In the genomic region with DNA sequence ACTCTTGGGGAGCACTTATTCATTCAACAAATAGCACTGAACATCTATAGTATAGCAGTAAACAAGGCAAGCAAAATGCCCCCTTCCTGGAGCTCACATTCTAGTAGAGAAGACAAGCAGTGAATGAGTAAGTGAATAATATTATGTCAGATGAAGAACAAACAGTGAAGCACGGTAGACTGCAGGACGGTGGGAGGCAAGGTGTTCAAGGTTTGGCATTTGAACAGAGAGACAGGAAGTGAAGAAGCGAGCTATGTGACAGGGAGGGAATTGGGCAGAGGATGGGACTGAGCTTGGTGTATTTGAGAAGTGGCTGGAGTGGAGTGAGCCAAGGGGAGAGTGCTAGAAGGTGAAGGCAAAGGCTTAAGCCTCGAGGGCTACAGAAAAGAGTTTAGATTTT, we compare ENCODE assay signal across 10 cellular contexts. TPM values are rescaled to one million over a fixed set of nuclear protein-coding genes. Genes with fewer than 3 reads are reported as not detected.
DNase-seq lines count a peak whose midpoint lies in the region; ATAC-seq, FAIRE-seq and TF ChIP-seq lines count a peak whose summit lies in the region.
"Had no signal": no experiment of that assay in that cellular context is flagged by ENCODE, and none has a peak within 500 bp of the region (broad histone marks: within the 10 kb centered on the region; RNA-seq: fewer than 3 reads in every experiment).

No MANE protein-coding gene starts in this region.

- H3K9me3 ChIP-seq in BLaER1 treated with 17β-estradiol and CSF1 and Interleukin-3, amounts not matched to agents 10 nM and 100 nM (replicated peaks in 1 of 11), result no peaks in the 10 kb centered on the region
- H3K9me3 ChIP-seq in body of pancreas, result no peaks in the 10 kb centered on the region

- H3K4me1 Mint-ChIP-seq in MCF 10A (ENCODE audit: insufficient read depth, unreplicated experiment), result peaks cover 23% of the 10 kb centered on the region
- H3K4me1 Mint-ChIP-seq in neural crest cell, result peaks cover 31% of the 10 kb centered on the region

- peaks cover 15 to 39% (median 30%) of the 10 kb centered on the region in 11 experiments; a peak in 21 of 22 replicates for H3K36me3 ChIP-seq in BLaER1 treated with 17β-estradiol and CSF1 and Interleukin-3, amounts not matched to agents 10 nM and 100 nM
- no peaks in the 10 kb centered on the region for H3K36me3 ChIP-seq in body of pancreas (replicated peaks in 1 of 2; ENCODE audit: insufficient read depth in 1 of 2, low read depth in 2 of 2)

- peak overlapping the region; percentile 92 to 100 (median 99) for H3K4me2 ChIP-seq in BLaER1 treated with 17β-estradiol and CSF1 and Interleukin-3, amounts not matched to agents 10 nM and 100 nM

- TF ChIP-seq CTCF in LNCaP clone FGC (IDR thresholded peaks at IDR 0.05; ENCODE audit: control insufficient read depth, extremely low read depth, insufficient read depth) (no peak), MCF 10A (IDR thresholded peaks at IDR 0.05; ENCODE audit: unreplicated experiment) (no peak), neural crest cell (conservative IDR thresholded peaks at IDR 0.05) (no peak), body of pancreas (IDR thresholded peaks at IDR 0.05) (no peak)

- intact Hi-C loops in MCF 10A (cut with micrococcal nuclease) (loop anchor here (5.0 kb wide), 1 partner anchor 218 kb away; no protein-coding TSS in a partner anchor), body of pancreas (cut with DNase I) (no loop called here)

- H3K4me3 ChIP-seq in BLaER1 treated with 17β-estradiol and CSF1 and Interleukin-3, amounts not matched to agents 10 nM and 100 nM, result peak overlapping the region; percentile 67 to 81 (median 72); a peak in 15 of 20 replicates
- peak overlapping the region; percentile 90 for H3K4me3 ChIP-seq in LNCaP clone FGC (ENCODE audit: low read depth, low read length)
- no peak overlapping the region for H3K4me3 ChIP-seq in body of pancreas

- H3K27ac Mint-ChIP-seq in MCF 10A (ENCODE audit: low read depth, unreplicated experiment) (no peak overlapping the region), neural crest cell (ENCODE audit: unreplicated experiment) (no peak overlapping the region)

- no peak for TF ChIP-seq POLR2A in body of pancreas (IDR thresholded peaks at IDR 0.05)

- H3K36me3 Mint-ChIP-seq in MCF 10A (ENCODE audit: insufficient read depth, unreplicated experiment), result peaks cover 41% of the 10 kb centered on the region
- H3K36me3 Mint-ChIP-seq in neural crest cell (ENCODE audit: low read depth), result no peaks in the 10 kb centered on the region

- CTCF ChIA-PET in MCF 10A (lab: Yijun Ruan, JAX), result interaction anchor here (0.5 to 6.3 kb wide), 6 partner anchors 12 to 86 kb away, joined by 3 to 42 read pairs (median 4); partner anchors contain the start of gene IL17RC

- ATAC-seq in body of pancreas, result no peak
- no peak for ATAC-seq in HG02763 (IDR thresholded peaks at IDR 0.05; ENCODE audit: unreplicated experiment)
- ATAC-seq in GM21825 (IDR thresholded peaks at IDR 0.05; ENCODE audit: unreplicated experiment), result no peak

- H3K27ac ChIP-seq in BLaER1 treated with 17β-estradiol and CSF1 and Interleukin-3, amounts not matched to agents 10 nM and 100 nM, result peak overlapping the region in 1 of 11 experiments; percentile 93; a peak in 3 of 22 replicates
- no peak overlapping the region for H3K27ac ChIP-seq in body of pancreas

- no peak for DNase-seq in LNCaP clone FGC (ENCODE audit: low read depth)
- no peak for DNase-seq in MCF 10A (ENCODE audit: unreplicated experiment)
- DNase-seq in neural crest cell (ENCODE audit: low read depth, low spot score), result no peak
- DNase-seq in body of pancreas, result no peak
- DNase-seq in frontal cortex (ENCODE audit: low spot score in 2 of 2), result no peak
- DNase-seq: stimulated activated CD4-positive, alpha-beta T cell treated with anti-CD3 and anti-CD28 coated beads, Interleukin-15, amount 100 ng/mL, for 24 hours had no signal

- no peak for FAIRE-seq in frontal cortex (lab: Jason Lieb, UNC)
- FAIRE-seq: islet of Langerhans had no signal

- POLR2A ChIA-PET in MCF 10A (lab: Yijun Ruan, JAX), result interaction anchor here (0.6 to 6.1 kb wide), 6 partner anchors 11 to 94 kb away, joined by 3 to 49 read pairs (median 8); partner anchors contain the start of genes IL17RC and JAGN1

- no peaks in the 10 kb centered on the region for H3K9me3 Mint-ChIP-seq in MCF 10A (ENCODE audit: unreplicated experiment)
- no peaks in the 10 kb centered on the region for H3K9me3 Mint-ChIP-seq in neural crest cell

- no peaks in the 10 kb centered on the region for H3K27me3 ChIP-seq in BLaER1 treated with 17β-estradiol and CSF1 and Interleukin-3, amounts not matched to agents 10 nM and 100 nM
- no peaks in the 10 kb centered on the region for H3K27me3 ChIP-seq in body of pancreas

- peaks cover 0 to 12% (median 0%) of the 10 kb centered on the region in 11 experiments; a peak in 2 of 22 replicates for H4K20me1 ChIP-seq in BLaER1 treated with 17β-estradiol and CSF1 and Interleukin-3, amounts not matched to agents 10 nM and 100 nM

- H3K27me3 Mint-ChIP-seq in MCF 10A (ENCODE audit: insufficient read depth, unreplicated experiment) (no peaks in the 10 kb centered on the region), neural crest cell (ENCODE audit: low read depth) (no peaks in the 10 kb centered on the region)

- peak overlapping the region; percentile 86 to 97 (median 91); a peak in 18 of 22 replicates for H3K9ac ChIP-seq in BLaER1 treated with 17β-estradiol and CSF1 and Interleukin-3, amounts not matched to agents 10 nM and 100 nM

- WGBS in body of pancreas, 2 donors, result 35 to 45% methylated on average over 4 of the region's 4 CpGs

- TSS peak; percentile 45 for BruUV-seq in MCF 10A (replicated peaks; lab: Mats Ljungman, UMichigan)

- H3K4me1 ChIP-seq in BLaER1 treated with 17β-estradiol and CSF1 and Interleukin-3, amounts not matched to agents 10 nM and 100 nM, result peaks cover 29 to 37% (median 32%) of the 10 kb centered on the region in 10 experiments
- peaks cover 35% of the 10 kb centered on the region for H3K4me1 ChIP-seq in body of pancreas

- H3K4me3 Mint-ChIP-seq in MCF 10A (ENCODE audit: unreplicated experiment) (no peak overlapping the region), neural crest cell (peak overlapping the region; percentile 93)

RNA-seq across cellular contexts. Expression of gene CRELD1, which starts 1.4 kb away (rescaled TPM):
- total RNA-seq in MCF 10A (2022) (13.4 and 19.9 TPM in 2 replicates), neural crest cell (16.9 and 18.3 TPM in 2 replicates), body of pancreas (10 to 100 TPM; 19.8 to 23.6 TPM), frontal cortex (15.5 TPM)

RNA-seq across cellular contexts. Expression of gene PRRT3, which starts 17.2 kb away (rescaled TPM):
- total RNA-seq in MCF 10A (2022) (0.83 and 1.3 TPM in 2 replicates), neural crest cell (5.7 and 6.4 TPM in 2 replicates), body of pancreas (1 to 10 TPM; 3.9 to 4.3 TPM), frontal cortex (4.1 TPM)

RNA-seq across cellular contexts. Expression of gene IL17RC, which starts 18.1 kb away (rescaled TPM):
- total RNA-seq in MCF 10A (2022) (25.7 and 30.1 TPM in 2 replicates), neural crest cell (6.0 and 7.3 TPM in 2 replicates), body of pancreas (10 to 100 TPM; 40.7 to 60.3 TPM), frontal cortex (2.4 TPM)

RNA-seq across cellular contexts. Expression of gene IL17RE, which starts 32.3 kb away (rescaled TPM):
- total RNA-seq in MCF 10A (2022) (5.0 and 5.5 TPM in 2 replicates), neural crest cell (1.4 and 1.7 TPM in 2 replicates), body of pancreas (10 to 100 TPM; 10.9 to 18.2 TPM), frontal cortex (under 0.01 TPM)

RNA-seq across cellular contexts. Expression of gene JAGN1, which starts 44.6 kb away (rescaled TPM):
- 49.7 and 55.4 TPM in 2 replicates for total RNA-seq in MCF 10A (2022)
- 41.1 TPM in 2 replicates for total RNA-seq in neural crest cell
- total RNA-seq in body of pancreas, result 10 to 100 TPM in 1 of 2 donors, 1 to 10 TPM in 1; 5.6 to 19.7 TPM
- total RNA-seq in frontal cortex, result 15.9 TPM

Comparison
In these comparisons a context has a peak if more than half of its experiments do, and no peak if none do; other contexts are left out.
1. H3K4me3 ChIP-seq: peak in BLaER1 treated with 17β-estradiol and CSF1 and Interleukin-3, amounts not matched to agents 10 nM and 100 nM (10 of 10) and LNCaP clone FGC (single experiment); none in body of pancreas (0 of 2).